Comparison of ENCODE assay signal across 3 cellular contexts in genomic region chr20:4591975-4592315, GRCh38.
TF ChIP-seq lines count a peak whose summit lies in the region.

No MANE protein-coding gene starts in this region.

TF ChIP-seq in SK-N-SH, 30 proteins besides CTCF, POLR2A, EP300 and RAD21 (continued from another document and continues in another):
- TF ChIP-seq NFIC (IDR thresholded peaks at IDR 0.05; ENCODE audit: borderline replicate concordance) (no peak), SMC3 (IDR thresholded peaks at IDR 0.05; ENCODE audit: low read depth, low read length) (no peak), FOXJ3 (CRISPR knock-in tag; IDR thresholded peaks at IDR 0.05) (no peak), MAX (IDR thresholded peaks at IDR 0.05; ENCODE audit: low read depth) (no peak), MEF2A (IDR thresholded peaks at IDR 0.05; ENCODE audit: borderline replicate concordance, low read depth) (no peak), REST (IDR thresholded peaks at IDR 0.05; ENCODE audit: low read depth, low read length) (no peak), RXRA (IDR thresholded peaks at IDR 0.05; ENCODE audit: borderline replicate concordance, low read depth) (no peak), NRF1 (IDR thresholded peaks at IDR 0.05; ENCODE audit: low read depth, low read length) (no peak), USF2 (IDR thresholded peaks at IDR 0.05; ENCODE audit: borderline replicate concordance, low read depth, low read length) (no peak), YY1 (IDR thresholded peaks at IDR 0.05; ENCODE audit: low read depth) (no peak), ZBTB33 (IDR thresholded peaks at IDR 0.05; ENCODE audit: borderline replicate concordance, low read depth) (no peak), EZH2phosphoT487 (IDR thresholded peaks at IDR 0.05; ENCODE audit: borderline replicate concordance, low read depth) (no peak), JUND (IDR thresholded peaks at IDR 0.05) (no peak), FOXM1 (IDR thresholded peaks at IDR 0.05; ENCODE audit: low read depth) (no peak)

TF ChIP-seq in SK-N-SH treated with all-trans-retinoic acid at 6 μM for 48 hours, 23 proteins besides CTCF, POLR2A, EP300 and RAD21 (continued from another document):
- TF ChIP-seq SNAI2 (CRISPR knock-in tag; IDR thresholded peaks at IDR 0.05), result no peak
- no peak for TF ChIP-seq TSHZ2 (CRISPR knock-in tag; IDR thresholded peaks at IDR 0.05)
- TF ChIP-seq PATZ1 (CRISPR knock-in tag; IDR thresholded peaks at IDR 0.05; ENCODE audit: borderline replicate concordance), result no peak

TF ChIP-seq in H1, 55 proteins besides CTCF, POLR2A, EP300 and RAD21 (continued from another document):
- TF ChIP-seq MAX (IDR thresholded peaks at IDR 0.05), result no peak
- no peak for TF ChIP-seq YY1 (IDR thresholded peaks at IDR 0.05; ENCODE audit: low read depth, low read length)
- TF ChIP-seq CBX8 (IDR thresholded peaks at IDR 0.05; ENCODE audit: borderline replicate concordance, low read depth, low read length), result no peak
- no peak for TF ChIP-seq NRF1 (IDR thresholded peaks at IDR 0.05; ENCODE audit: low read depth, low read length)
- no peak for TF ChIP-seq SUZ12 (IDR thresholded peaks at IDR 0.05; ENCODE audit: low read length)
- no peak for TF ChIP-seq ASH2L (IDR thresholded peaks at IDR 0.05; ENCODE audit: low read length)
- no peak for TF ChIP-seq RBBP5 (IDR thresholded peaks at IDR 0.05; ENCODE audit: borderline replicate concordance, low read depth, low read length)
- no peak for TF ChIP-seq SIX5 (IDR thresholded peaks at IDR 0.05; ENCODE audit: low read depth, low read length)
- no peak for TF ChIP-seq BCL11A (IDR thresholded peaks at IDR 0.05; ENCODE audit: low read depth in 2 of 2, low read length in 2 of 2)
